9 cellular contexts compared by ENCODE assay signal in genomic region chr15:72460393-72460792, GRCh38.
"Had no signal": no experiment of that assay in that cellular context is flagged by ENCODE, and none has a peak within 500 bp of the region (broad histone marks: within the 10 kb centered on the region; RNA-seq: fewer than 3 reads in every experiment).

No MANE protein-coding gene starts in this region.

- H3K27ac Mint-ChIP-seq: GM23338, H9 had no signal

- H3K9ac ChIP-seq: KMS-11 had no signal

- H3K4me2 ChIP-seq: GM23338, KMS-11 had no signal

- FAIRE-seq: H1, H54, HTR-8/SVneo had no signal

- H3K27ac ChIP-seq: KMS-11 had no signal

- H3K9me3 Mint-ChIP-seq: GM23338, H9 had no signal

- H3K4me1 Mint-ChIP-seq: GM23338 had no signal

- DNase-seq: H9, HCEC 1CT, IMR-90, KBM-7 had no signal

- H3K4me3 ChIP-seq: GM23338 had no signal

- ATAC-seq: GM23338 had no signal

- H3K4me3 Mint-ChIP-seq: GM23338, H9 had no signal

- H2AFZ ChIP-seq: GM23338 had no signal
